17 cellular contexts compared by ENCODE assay signal in the genomic region with DNA sequence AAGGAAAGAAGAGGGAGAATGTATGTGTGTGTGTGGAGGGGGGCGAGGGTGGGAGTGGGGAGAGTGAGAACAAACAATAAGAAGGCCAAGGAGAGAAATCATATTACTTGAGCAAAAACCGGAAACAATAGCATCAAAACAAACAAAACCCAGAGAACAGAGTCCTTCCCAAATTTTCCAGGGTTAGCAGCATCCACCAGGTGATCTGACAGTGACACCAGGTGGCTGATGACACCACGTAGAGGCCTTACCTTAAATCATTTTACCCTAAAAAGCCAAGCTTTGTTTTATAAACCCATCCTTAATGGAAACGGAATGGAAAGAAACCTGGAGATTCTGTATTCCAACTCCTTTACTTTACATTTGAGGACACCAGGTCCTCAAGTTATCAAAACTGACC. TPM values are rescaled to one million over a fixed set of nuclear protein-coding genes. Genes with fewer than 3 reads are reported as not detected.
A peak's percentile ranks its signal among the peaks of the same experiment; 100 is the strongest.
DNase-seq lines count a peak whose midpoint lies in the region; ATAC-seq and TF ChIP-seq lines count a peak whose summit lies in the region.
"Had no signal": no experiment of that assay in that cellular context is flagged by ENCODE, and none has a peak within 500 bp of the region (broad histone marks: within the 10 kb centered on the region; RNA-seq: fewer than 3 reads in every experiment).

No MANE protein-coding gene starts in this region.

- H3K4me3 ChIP-seq in HCT116 (replicated peaks in 1 of 2; ENCODE audit: low read depth in 1 of 2, low read length in 2 of 2) (no peak overlapping the region), OCI-LY1 (ENCODE audit: low read depth, low read length, poor library complexity, severe bottlenecking) (no peak overlapping the region)
- H3K4me3 ChIP-seq: ovary had no signal

- CTCF ChIA-PET in HCT116 (lab: Charles Lee), result interaction anchor here (0.7 to 2.1 kb wide), 11 partner anchors 11 to 590 kb away, joined by 3 to 30 read pairs (median 4); no protein-coding TSS in a partner anchor

- BruUV-seq in HCT116 (replicated peaks; lab: Mats Ljungman, UMichigan), result no TSS peak

- no peaks in the 10 kb centered on the region for H3K36me3 ChIP-seq in HCT116 (ENCODE audit: control insufficient read depth in 1 of 2, insufficient read depth in 2 of 2, low read length in 2 of 2)
- H3K36me3 ChIP-seq in OCI-LY1 (ENCODE audit: insufficient read depth, low read length), result no peaks in the 10 kb centered on the region
- H3K36me3 ChIP-seq: ovary had no signal

- POLR2A ChIA-PET in HCT116 (lab: Charles Lee), result no interaction called here

- no peaks in the 10 kb centered on the region for H3F3A ChIP-seq in OCI-LY1 (ENCODE audit: insufficient read depth, low read length)

- RAD21 ChIA-PET in HCT116 (lab: Charles Lee; ENCODE audit: low non-redundant PET in 1 of 2, low total read pairs in 2 of 2, uncharacterized antibody in 2 of 2, unreplicated experiment in 2 of 2), result no interaction called here

- DNase-seq in DMS 273 (lab: John Stamatoyannopoulos, UW; ENCODE audit: unreplicated experiment) (peak; percentile 12), DMS 273 treated with DMSO at 0.1 percent for 48 hours (lab: John Stamatoyannopoulos, UW) (no peak), HCT116 (ENCODE audit: low read depth, low spot score) (peak; percentile 15), foreskin keratinocyte (no peak), inferior parietal cortex (ENCODE audit: extremely low spot score) (no peak), C1 segment of cervical spinal cord (lab: John Stamatoyannopoulos, UW) (no peak)
- no peak for DNase-seq in central memory CD4-positive, alpha-beta T cell
- DNase-seq: activated CD4-positive, alpha-beta T cell treated with anti-CD3 and anti-CD28 coated beads for 36 hours; activated naive CD8-positive, alpha-beta T cell treated with anti-CD3 and anti-CD28 coated beads for 36 hours; CD4-positive, alpha-beta T cell; MM.1S; NCI-H524 treated with DMSO at 0.1 percent for 48 hours; ovary; small intestine; stimulated activated naive CD4-positive, alpha-beta T cell treated with Interleukin-2 at 50 U/mL for 16 hours had no signal

- TF ChIP-seq CTCF in HCT116 (IDR thresholded peaks at IDR 0.05 in 2 of 3, conservative IDR thresholded peaks at IDR 0.05 in 1 of 3; ENCODE audit: borderline replicate concordance in 1 of 3, insufficient read depth in 1 of 3, low read depth in 2 of 3, low read length in 2 of 3) (peak; percentile 13 to 59 (median 48); a peak in 4 of 6 replicates), OCI-LY1 (IDR thresholded peaks at IDR 0.05; ENCODE audit: low read length) (peak; percentile 41; the same call in 1 of the 2 replicates), foreskin keratinocyte (conservative IDR thresholded peaks at IDR 0.05) (peak; percentile 56)

- ATAC-seq in HCT116 (no peak), foreskin keratinocyte (no peak)
- ATAC-seq: activated CD4-positive, alpha-beta T cell treated with anti-CD3 and anti-CD28 coated beads for 36 hours had no signal

- TF ChIP-seq POLR2A in HCT116 (IDR thresholded peaks at IDR 0.05; ENCODE audit: borderline replicate concordance, extremely low read depth, insufficient read depth, insufficient read length), result no peak

- H3K79me2 ChIP-seq in HCT116 (ENCODE audit: insufficient read depth, low read length) (no peaks in the 10 kb centered on the region), OCI-LY1 (ENCODE audit: insufficient read depth, low read length) (no peaks in the 10 kb centered on the region)

- H4K20me1 ChIP-seq in HCT116 (ENCODE audit: insufficient read depth), result no peaks in the 10 kb centered on the region
- no peaks in the 10 kb centered on the region for H4K20me1 ChIP-seq in OCI-LY1 (ENCODE audit: insufficient read depth, low read length)

- H3K9ac ChIP-seq in HCT116 (ENCODE audit: low read length) (no peak overlapping the region), OCI-LY1 (ENCODE audit: low read length) (no peak overlapping the region)

- H3K4me1 ChIP-seq in HCT116 (ENCODE audit: control insufficient read depth in 1 of 2, insufficient read depth in 2 of 2, low read length in 2 of 2), result peaks cover 0 to 10% of the 10 kb centered on the region in 2 experiments; a peak in 1 of 4 replicates
- no peaks in the 10 kb centered on the region for H3K4me1 ChIP-seq in OCI-LY1 (ENCODE audit: insufficient read depth, low read length, severe bottlenecking)
- H3K4me1 ChIP-seq in foreskin keratinocyte, result peaks cover 9% of the 10 kb centered on the region

- H3K4me2 ChIP-seq in HCT116 (ENCODE audit: low read length), result no peak overlapping the region
- no peak overlapping the region for H3K4me2 ChIP-seq in OCI-LY1 (ENCODE audit: low read length)

- H2AFZ ChIP-seq in HCT116 (ENCODE audit: low read depth, low read length, poor library complexity, severe bottlenecking) (no peak overlapping the region), OCI-LY1 (ENCODE audit: low read length) (no peak overlapping the region)

- H3K9me2 ChIP-seq in HCT116 (ENCODE audit: insufficient read depth) (no peaks in the 10 kb centered on the region), OCI-LY1 (ENCODE audit: low read depth, low read length) (no peaks in the 10 kb centered on the region)

- intact Hi-C loops in HCT116 (cut with micrococcal nuclease), result loop anchor here (1.0 to 2.0 kb wide), 2 partner anchors 370 to 591 kb away; no protein-coding TSS in a partner anchor

- H3K27ac ChIP-seq in HCT116 (ENCODE audit: low read depth, low read length), result no peak overlapping the region
- H3K27ac ChIP-seq in OCI-LY1 (ENCODE audit: low read depth, low read length, poor library complexity, severe bottlenecking), result no peak overlapping the region
- no peak overlapping the region for H3K27ac ChIP-seq in foreskin keratinocyte
- H3K27ac ChIP-seq: 22Rv1, ovary had no signal

- peak; percentile 87 for TF ChIP-seq RAD21 in HCT116 (IDR thresholded peaks at IDR 0.05; ENCODE audit: low read depth)

- H3K9me3 ChIP-seq in HCT116 (ENCODE audit: control insufficient read depth in 1 of 2, insufficient read depth in 1 of 2, low read depth in 1 of 2, low read length in 2 of 2) (no peaks in the 10 kb centered on the region), OCI-LY1 (ENCODE audit: low read length) (no peaks in the 10 kb centered on the region)
- H3K9me3 ChIP-seq: ovary had no signal

- H3K27me3 ChIP-seq in HCT116 (ENCODE audit: insufficient read depth, low read length) (no peaks in the 10 kb centered on the region), OCI-LY1 (ENCODE audit: insufficient read depth, low read length) (no peaks in the 10 kb centered on the region), foreskin keratinocyte (peaks cover 9% of the 10 kb centered on the region)
- H3K27me3 ChIP-seq: ovary had no signal

TF ChIP-seq in HCT116, 20 proteins besides CTCF, POLR2A, EP300 and RAD21:
- no peak for TF ChIP-seq ELF1 (IDR thresholded peaks at IDR 0.05; ENCODE audit: borderline replicate concordance, low read depth)
- TF ChIP-seq JUND (IDR thresholded peaks at IDR 0.05), result no peak
- TF ChIP-seq EZH2 (IDR thresholded peaks at IDR 0.05), result no peak
- no peak for TF ChIP-seq CBX3 (IDR thresholded peaks at IDR 0.05; ENCODE audit: low read depth)
- TF ChIP-seq POLR2AphosphoS5 (IDR thresholded peaks at IDR 0.05; ENCODE audit: low read depth, low read length), result no peak
- TF ChIP-seq MAX (IDR thresholded peaks at IDR 0.05), result no peak
- TF ChIP-seq YY1 (IDR thresholded peaks at IDR 0.05; ENCODE audit: extremely low read depth, insufficient replicate concordance, low read depth, low read length), result no peak
- TF ChIP-seq CEBPB (IDR thresholded peaks at IDR 0.05; ENCODE audit: low read depth), result no peak
- TF ChIP-seq SP1 (IDR thresholded peaks at IDR 0.05; ENCODE audit: low read depth), result no peak
- no peak for TF ChIP-seq FOSL1 (IDR thresholded peaks at IDR 0.05; ENCODE audit: low read depth)
- TF ChIP-seq, protein P1, sequence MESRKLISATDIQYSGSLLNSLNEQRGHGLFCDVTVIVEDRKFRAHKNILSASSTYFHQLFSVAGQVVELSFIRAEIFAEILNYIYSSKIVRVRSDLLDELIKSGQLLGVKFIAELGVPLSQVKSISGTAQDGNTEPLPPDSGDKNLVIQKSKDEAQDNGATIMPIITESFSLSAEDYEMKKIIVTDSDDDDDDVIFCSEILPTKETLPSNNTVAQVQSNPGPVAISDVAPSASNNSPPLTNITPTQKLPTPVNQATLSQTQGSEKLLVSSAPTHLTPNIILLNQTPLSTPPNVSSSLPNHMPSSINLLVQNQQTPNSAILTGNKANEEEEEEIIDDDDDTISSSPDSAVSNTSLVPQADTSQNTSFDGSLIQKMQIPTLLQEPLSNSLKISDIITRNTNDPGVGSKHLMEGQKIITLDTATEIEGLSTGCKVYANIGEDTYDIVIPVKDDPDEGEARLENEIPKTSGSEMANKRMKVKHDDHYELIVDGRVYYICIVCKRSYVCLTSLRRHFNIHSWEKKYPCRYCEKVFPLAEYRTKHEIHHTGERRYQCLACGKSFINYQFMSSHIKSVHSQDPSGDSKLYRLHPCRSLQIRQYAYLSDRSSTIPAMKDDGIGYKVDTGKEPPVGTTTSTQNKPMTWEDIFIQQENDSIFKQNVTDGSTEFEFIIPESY (IDR thresholded peaks at IDR 0.05; ENCODE audit: extremely low read depth, insufficient replicate concordance, low read length), result no peak
TF ChIP-seq in HCT116: peak in this region for 0.

RNA-seq across cellular contexts. Expression of gene CDCA7, which starts 42.9 kb away (rescaled TPM):
- total RNA-seq in HCT116 (2021; ENCODE audit: unreplicated experiment), result 57.9 TPM
- polyA plus RNA-seq in HCT116 (2012), result 12.9 and 20.0 TPM in 2 replicates
- total RNA-seq in foreskin keratinocyte, result 46.0 and 53.9 TPM in 2 replicates
- 28.1 and 38.1 TPM in 2 replicates for polyA plus RNA-seq in foreskin keratinocyte

Comparison
In these comparisons a context has a peak if more than half of its experiments do, and no peak if none do; other contexts are left out.
1. DNase-seq: peak in DMS 273 (single experiment) and HCT116 (single experiment); none in DMS 273 treated with DMSO at 0.1 percent for 48 hours (single experiment), foreskin keratinocyte (0 of 2), central memory CD4-positive, alpha-beta T cell (single experiment), inferior parietal cortex (single experiment) and C1 segment of cervical spinal cord (0 of 14).
2. Peak in every context shown above with its lines, with median percentiles within 50 percentile points of each other: CTCF ChIP-seq.